ENCODE assay signal across 21 cellular contexts in the genomic region with DNA sequence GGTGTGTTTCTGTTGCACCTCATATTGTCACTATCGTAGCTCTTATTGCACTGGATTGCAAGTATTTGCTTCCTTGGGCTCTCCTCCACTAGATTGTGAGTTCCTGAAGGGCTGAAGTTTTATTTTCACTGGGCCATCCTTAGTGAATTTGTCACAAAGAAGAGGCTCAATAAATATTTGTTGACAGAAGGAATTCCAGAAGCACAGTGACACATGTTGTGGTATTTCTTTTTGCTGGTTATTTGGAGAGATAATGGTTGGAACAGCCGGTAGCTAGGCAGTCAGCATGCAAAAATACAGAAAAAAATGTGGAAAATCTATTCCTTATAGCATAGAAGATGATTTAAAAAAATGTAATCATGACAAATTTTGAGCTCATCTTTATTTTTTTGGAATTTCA.
"Had no signal": no experiment of that assay in that cellular context is flagged by ENCODE, and none has a peak within 500 bp of the region (broad histone marks: within the 10 kb centered on the region; RNA-seq: fewer than 3 reads in every experiment).

No MANE protein-coding gene starts in this region.

- H3K9me3 ChIP-seq: left ventricle myocardium inferior, ovary, right atrium auricular region, tibial nerve, upper lobe of left lung, vagina had no signal

- H3K27ac ChIP-seq: left ventricle myocardium inferior, ovary, right atrium auricular region, spleen, tibial nerve, upper lobe of left lung, vagina had no signal

- H3K4me1 ChIP-seq: left ventricle myocardium inferior, right atrium auricular region, spleen, tibial nerve, upper lobe of left lung, vagina had no signal

- ATAC-seq: naive thymus-derived CD4-positive, alpha-beta T cell; natural killer cell treated with Interleukin-12 subunit alpha and Interleukin-12 subunit beta and Interleukin-15 and Interleukin-18, amount 100 ng/mL, for 72 hours; sciatic nerve; stimulated activated effector memory CD8-positive, alpha-beta T cell treated with anti-CD3 and anti-CD28 coated beads, Interleukin-12 subunit alpha, Interleukin-12 subunit beta, amount 100 ng/mL, for 72 hours; stimulated activated naive CD8-positive, alpha-beta T cell treated with anti-CD3 and anti-CD28 coated beads, Interleukin-15, amount 100 ng/mL, for 72 hours had no signal

- DNase-seq: hippocampal formation; immature natural killer cell; kidney; left ventricle myocardium inferior; mesendoderm; naive thymus-derived CD4-positive, alpha-beta T cell; ovary; small intestine; spleen; stimulated activated CD4-positive, alpha-beta T cell treated with anti-CD3 and anti-CD28 coated beads, Interleukin-4, amount 100 ng/mL, for 24 hours; stimulated activated naive CD4-positive, alpha-beta T cell treated with Interleukin-2 at 50 U/mL for 16 hours; stimulated activated naive CD8-positive, alpha-beta T cell treated with anti-CD3 and anti-CD28 coated beads, Interleukin-15, amount 100 ng/mL, for 72 hours; substantia nigra; upper lobe of left lung had no signal

- H3K36me3 ChIP-seq: left ventricle myocardium inferior, ovary, right atrium auricular region, spleen, tibial nerve, upper lobe of left lung, vagina had no signal

- H3K27me3 ChIP-seq: ovary, right atrium auricular region, spleen, tibial nerve, upper lobe of left lung, vagina had no signal

- H3K4me3 ChIP-seq: left ventricle myocardium inferior, lung, ovary, right atrium auricular region, spleen, tibial nerve, upper lobe of left lung, vagina had no signal
